Comparison of ENCODE assay signal across 8 cellular contexts in genomic region chr9:121463026-121463827, GRCh38. TPM values are rescaled to one million over a fixed set of nuclear protein-coding genes. Genes with fewer than 3 reads are reported as not detected.
A peak's percentile ranks its signal among the peaks of the same experiment; 100 is the strongest.
DNase-seq lines count a peak whose midpoint lies in the region; ATAC-seq and TF ChIP-seq lines count a peak whose summit lies in the region.

No MANE protein-coding gene starts in this region.

- ATAC-seq in GM18511 (IDR thresholded peaks at IDR 0.05; ENCODE audit: unreplicated experiment) (no peak), HG03571 (IDR thresholded peaks at IDR 0.05; ENCODE audit: unreplicated experiment) (no peak)

- intact Hi-C loops in transverse colon (cut with DNase I; ENCODE audit: low total_unique reads) = no loop called here

- H3K27ac ChIP-seq in DOHH2 (ENCODE audit: low read depth, low read length) (no peak overlapping the region), KMS-11 (no peak overlapping the region), transverse colon (no peak overlapping the region)

- H3K36me3 ChIP-seq in DOHH2 (ENCODE audit: control insufficient read depth, low read length) = no peaks in the 10 kb centered on the region
- no peaks in the 10 kb centered on the region for H3K36me3 ChIP-seq in KMS-11 (ENCODE audit: insufficient read depth)
- H3K36me3 ChIP-seq in adipocyte (ENCODE audit: control insufficient read depth, insufficient read depth, low read length, severe bottlenecking) = no peaks in the 10 kb centered on the region
- no peaks in the 10 kb centered on the region for H3K36me3 ChIP-seq in transverse colon

- H3K9ac ChIP-seq in KMS-11 (no peak overlapping the region), adipocyte (ENCODE audit: low read length) (no peak overlapping the region)

- H3K27me3 ChIP-seq in DOHH2 (ENCODE audit: control insufficient read depth, low read length) (peaks cover 18% of the 10 kb centered on the region), KMS-11 (ENCODE audit: insufficient read depth, low read depth) (no peaks in the 10 kb centered on the region), adipocyte (replicated peaks; ENCODE audit: control insufficient read depth, insufficient read depth, low read length) (peaks cover 26% of the 10 kb centered on the region), transverse colon (peaks cover 6% of the 10 kb centered on the region)

- H3K79me2 ChIP-seq in DOHH2 (ENCODE audit: control insufficient read depth, low read length) = no peaks in the 10 kb centered on the region
- no peaks in the 10 kb centered on the region for H3K79me2 ChIP-seq in KMS-11 (ENCODE audit: insufficient read depth, low read depth)

- H4K20me1 ChIP-seq in DOHH2 (ENCODE audit: control insufficient read depth, insufficient read depth, low read depth, low read length) (no peaks in the 10 kb centered on the region), KMS-11 (ENCODE audit: insufficient read depth) (no peaks in the 10 kb centered on the region)

- no peaks in the 10 kb centered on the region for H3K9me3 ChIP-seq in DOHH2 (ENCODE audit: control insufficient read depth, insufficient read depth, low read length)
- no peaks in the 10 kb centered on the region for H3K9me3 ChIP-seq in adipocyte (ENCODE audit: control insufficient read depth, low read length)
- no peaks in the 10 kb centered on the region for H3K9me3 ChIP-seq in transverse colon

- H3K4me2 ChIP-seq in DOHH2 (ENCODE audit: low read length) (no peak overlapping the region), KMS-11 (no peak overlapping the region)

- DNase-seq in adipocyte (ENCODE audit: low read depth) = peak; percentile 46
- peak; percentile 77 for DNase-seq in islet precursor cell
- DNase-seq in transverse colon = peak; percentile 20
- DNase-seq in activated CD4-positive, CD25-positive, alpha-beta regulatory T cell (lab: John Stamatoyannopoulos, UW) = no peak

- peak; percentile 77 for TF ChIP-seq CTCF in DOHH2 (IDR thresholded peaks at IDR 0.05; ENCODE audit: low read depth, low read length, poor library complexity, severe bottlenecking)
- peak; percentile 51 for TF ChIP-seq CTCF in KMS-11 (conservative IDR thresholded peaks at IDR 0.05; ENCODE audit: low read depth, low read length)
- TF ChIP-seq CTCF in transverse colon (IDR thresholded peaks at IDR 0.05) = peak in 4 of 5 experiments; percentile 28 to 57 (median 52)

- H3K4me1 ChIP-seq in DOHH2 (ENCODE audit: control insufficient read depth, low read length) (no peaks in the 10 kb centered on the region), KMS-11 (ENCODE audit: low read depth, poor library complexity, severe bottlenecking) (no peaks in the 10 kb centered on the region), adipocyte (ENCODE audit: control insufficient read depth, insufficient read depth, low read length) (peaks cover 4% of the 10 kb centered on the region), transverse colon (no peaks in the 10 kb centered on the region)

- no peaks in the 10 kb centered on the region for H3K9me2 ChIP-seq in DOHH2 (replicated peaks; ENCODE audit: control insufficient read depth, low read length)

- WGBS in transverse colon (ENCODE audit: low coverage in 1 of 2), 2 donors = 50 to 63% methylated on average over 8 to 12 of the region's 12 CpGs

- no peak for TF ChIP-seq POLR2A in transverse colon (IDR thresholded peaks at IDR 0.05)

- TF ChIP-seq EP300 in transverse colon (IDR thresholded peaks at IDR 0.05; ENCODE audit: low read depth) = no peak

- H2AFZ ChIP-seq in KMS-11 (ENCODE audit: low read depth) = no peak overlapping the region

- H3K4me3 ChIP-seq in DOHH2 (ENCODE audit: low read length) = no peak overlapping the region
- no peak overlapping the region for H3K4me3 ChIP-seq in KMS-11 (IDR thresholded peaks at IDR 0.05; ENCODE audit: insufficient read depth, low read depth, low read length)
- H3K4me3 ChIP-seq in adipocyte (ENCODE audit: low read length) = no peak overlapping the region
- no peak overlapping the region for H3K4me3 ChIP-seq in transverse colon

- in situ Hi-C loops in transverse colon (cut with MboI; ENCODE audit: low pct_ligation_motif_present in 1 of 4, low pct_unique_long_range_greater_than_20kb in 1 of 4, low sequenced_read_pairs in 3 of 4) = no loop called here

- H3F3A ChIP-seq in DOHH2 (ENCODE audit: control insufficient read depth, insufficient read depth) = no peaks in the 10 kb centered on the region

RNA-seq across cellular contexts. Expression of gene GGTA1, which starts 36.4 kb away (rescaled TPM):
- total RNA-seq in transverse colon = 10 to 100 TPM in 1 of 4 donors, 1 to 10 TPM in 2, not detected in 1; 1.9 to 37.8 (median 3.5) TPM

Comparison
In these comparisons a context has a peak if more than half of its experiments do, and no peak if none do; other contexts are left out.
1. DNase-seq: peak in adipocyte (single experiment), islet precursor cell (single experiment) and transverse colon (single experiment); none in activated CD4-positive, CD25-positive, alpha-beta regulatory T cell (0 of 4).
2. Peak in every context shown above with its lines, with median percentiles within 50 percentile points of each other: CTCF ChIP-seq.